ENCODE assay signal across 17 cellular contexts in the genomic region with DNA sequence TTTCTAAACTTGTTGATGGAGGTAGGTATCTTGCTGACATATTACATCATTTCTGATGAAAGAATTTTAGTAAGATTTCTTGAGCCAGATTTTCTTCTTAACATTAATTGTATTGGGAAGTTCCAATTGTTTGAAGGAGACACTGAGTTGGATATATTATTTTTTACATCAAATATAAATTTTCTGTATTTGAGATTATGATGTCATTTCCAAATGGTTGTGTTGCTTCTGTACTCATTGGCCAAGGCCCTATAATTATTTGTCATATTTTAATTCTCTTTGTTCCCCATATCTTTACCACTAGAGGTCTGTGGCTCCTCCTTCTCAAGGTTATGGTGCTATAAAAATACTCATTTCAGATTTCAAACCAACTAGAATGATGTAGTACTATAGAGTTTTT. TPM values are rescaled to one million over a fixed set of nuclear protein-coding genes. Genes with fewer than 3 reads are reported as not detected.
DNase-seq lines count a peak whose midpoint lies in the region; ATAC-seq, FAIRE-seq and TF ChIP-seq lines count a peak whose summit lies in the region.
"Had no signal": no experiment of that assay in that cellular context is flagged by ENCODE, and none has a peak within 500 bp of the region (broad histone marks: within the 10 kb centered on the region; RNA-seq: fewer than 3 reads in every experiment).

No MANE protein-coding gene starts in this region.

- H3K9ac ChIP-seq in parathyroid adenoma = no peak overlapping the region

- peaks cover 0 to 82% (median 25%) of the 10 kb centered on the region in 12 donors for H3K4me1 ChIP-seq in heart left ventricle
- peaks cover 29% of the 10 kb centered on the region for H3K4me1 ChIP-seq in parathyroid adenoma
- peaks cover 11% of the 10 kb centered on the region for H3K4me1 ChIP-seq in vagina

- DNase-seq in heart left ventricle (no peak), left ventricle myocardium superior (no peak), vagina (ENCODE audit: extremely low spot score in 2 of 2) (no peak), brain microvascular endothelial cell (no peak), KBM-7 (no peak)
- DNase-seq: activated CD4-positive, alpha-beta T cell treated with anti-CD3 and anti-CD28 coated beads, Interleukin-2, amount 50 U/mL, for 1 hour; CD8-positive, alpha-beta memory T cell; DMS79; Kasumi-1; NCI-H187; NCI-H774; stimulated activated CD4-positive, alpha-beta T cell treated with anti-CD3 and anti-CD28 coated beads, Interleukin-4, amount 100 ng/mL, for 1 hour had no signal

- H3K4me2 ChIP-seq in parathyroid adenoma (ENCODE audit: low read length) = no peak overlapping the region

- ATAC-seq in heart left ventricle = no peak
- ATAC-seq in left ventricle myocardium superior = no peak
- ATAC-seq in HG03460 (IDR thresholded peaks at IDR 0.05; ENCODE audit: unreplicated experiment) = no peak

- H3K9me3 ChIP-seq in heart left ventricle = no peaks in the 10 kb centered on the region
- no peaks in the 10 kb centered on the region for H3K9me3 ChIP-seq in parathyroid adenoma (ENCODE audit: control insufficient read depth, low read length)
- H3K9me3 ChIP-seq in vagina = no peaks in the 10 kb centered on the region

- peak overlapping the region in 8 of 12 donors; percentile 22 to 93 (median 54) for H3K27ac ChIP-seq in heart left ventricle
- peak overlapping the region; percentile 70 for H3K27ac ChIP-seq in parathyroid adenoma
- H3K27ac ChIP-seq in vagina = peak overlapping the region; percentile 68
- no peak overlapping the region for H3K27ac ChIP-seq in brain microvascular endothelial cell
- H3K27ac ChIP-seq: 22Rv1, RWPE1 had no signal

- in situ Hi-C loops in brain microvascular endothelial cell (cut with HindIII; ENCODE audit: low pct_ligation_motif_present, low sequenced_read_pairs) (no loop called here), KBM-7 (cut with MboI; ENCODE audit: low pct_unique_long_range_greater_than_20kb, low sequenced_read_pairs) (no loop called here)

- no peak overlapping the region for H2AFZ ChIP-seq in parathyroid adenoma

- peaks cover 22% of the 10 kb centered on the region for H3K79me2 ChIP-seq in parathyroid adenoma

- no peak for TF ChIP-seq POLR2A in heart left ventricle (IDR thresholded peaks at IDR 0.05)
- TF ChIP-seq POLR2A in vagina (IDR thresholded peaks at IDR 0.05) = no peak

- H3K4me3 ChIP-seq in heart left ventricle = no peak overlapping the region
- H3K4me3 ChIP-seq in parathyroid adenoma (ENCODE audit: low read depth, low read length) = no peak overlapping the region
- no peak overlapping the region for H3K4me3 ChIP-seq in vagina
- H3K4me3 ChIP-seq in brain microvascular endothelial cell (ENCODE audit: low read depth, low read length) = no peak overlapping the region

- H3K36me3 ChIP-seq in heart left ventricle (no peaks in the 10 kb centered on the region), parathyroid adenoma (ENCODE audit: control insufficient read depth, insufficient read depth, low read length) (no peaks in the 10 kb centered on the region), vagina (no peaks in the 10 kb centered on the region), brain microvascular endothelial cell (replicated peaks) (no peaks in the 10 kb centered on the region)

- peak; percentile 54 for FAIRE-seq in endometrium (lab: Jason Lieb, UNC)

- intact Hi-C loops in heart left ventricle (cut with DNase I) = loop anchor here in 1 of 10 donors (10.0 kb wide), 1 partner anchor 56 kb away; a partner anchor contains a TSS
- intact Hi-C loops in left ventricle myocardium superior (cut with micrococcal nuclease) = no loop called here
- intact Hi-C loops in vagina (cut with DNase I) = no loop called here

- no peak for TF ChIP-seq CTCF in heart left ventricle (IDR thresholded peaks at IDR 0.05)
- no peak for TF ChIP-seq CTCF in parathyroid adenoma (IDR thresholded peaks at IDR 0.05)
- TF ChIP-seq CTCF in vagina (IDR thresholded peaks at IDR 0.05) = no peak
- TF ChIP-seq CTCF in brain microvascular endothelial cell (IDR thresholded peaks at IDR 0.05; ENCODE audit: low read depth, low read length, missing control alignments) = no peak

- H3K27me3 ChIP-seq in heart left ventricle (no peaks in the 10 kb centered on the region), parathyroid adenoma (ENCODE audit: control insufficient read depth, insufficient read depth, low read length) (no peaks in the 10 kb centered on the region), vagina (no peaks in the 10 kb centered on the region), brain microvascular endothelial cell (replicated peaks) (no peaks in the 10 kb centered on the region)

RNA-seq across cellular contexts. Expression of a gene that starts 53.4 kb away (rescaled TPM):
- 10 to 100 TPM; 20.9 to 52.0 (median 24.6) TPM for total RNA-seq in heart left ventricle
- 1 to 10 TPM; 5.5 to 9.1 TPM for polyA plus RNA-seq in heart left ventricle
- total RNA-seq in left ventricle myocardium superior = 29.2 TPM
- 42.7 TPM for total RNA-seq in vagina

RNA-seq across cellular contexts. Expression of a gene that starts 53.4 kb away (rescaled TPM):
- 10 to 100 TPM; 12.8 to 28.4 (median 20.1) TPM for total RNA-seq in heart left ventricle
- 10 to 100 TPM in 1 of 2 donors, 1 to 10 TPM in 1; 4.3 to 16.8 TPM for polyA plus RNA-seq in heart left ventricle
- total RNA-seq in left ventricle myocardium superior = 22.5 TPM
- total RNA-seq in vagina = 11.8 TPM
